Comparison of ENCODE assay signal across 9 cellular contexts in genomic region chr13:46168341-46168740, GRCh38. TPM values are rescaled to one million over a fixed set of nuclear protein-coding genes. Genes with fewer than 3 reads are reported as not detected.
DNase-seq lines count a peak whose midpoint lies in the region; ATAC-seq and TF ChIP-seq lines count a peak whose summit lies in the region.
"Had no signal": no experiment of that assay in that cellular context is flagged by ENCODE, and none has a peak within 500 bp of the region (broad histone marks: within the 10 kb centered on the region; RNA-seq: fewer than 3 reads in every experiment).

No MANE protein-coding gene starts in this region.

- CTCF ChIA-PET in mammary epithelial cell (lab: Charles Lee; ENCODE audit: low non-redundant PET) (no interaction called here), MCF 10A (lab: Yijun Ruan, JAX) (interaction anchor here (0.6 to 1.7 kb wide), 4 partner anchors 8 to 895 kb away, joined by 3 to 4 read pairs (median 3); no protein-coding TSS in a partner anchor), GM10248 (lab: Yijun Ruan, JAX) (interaction anchor here (0.9 to 11.0 kb wide), 14 partner anchors 8 to 361 kb away, joined by 3 to 100 read pairs (median 4); partner anchors contain the start of gene LCP1)

- no peaks in the 10 kb centered on the region for H3K4me1 Mint-ChIP-seq in MCF 10A (ENCODE audit: insufficient read depth, unreplicated experiment)

- no peak overlapping the region for H2AFZ ChIP-seq in mammary epithelial cell (ENCODE audit: low read depth, low read length)

- in situ Hi-C loops in mammary epithelial cell (cut with MboI; ENCODE audit: low sequenced_read_pairs in 2 of 2): no loop called here

- no peaks in the 10 kb centered on the region for H3K36me3 ChIP-seq in mammary epithelial cell (ENCODE audit: insufficient read depth, low read length)
- no peaks in the 10 kb centered on the region for H3K36me3 ChIP-seq in SJSA1

- POLR2A ChIA-PET in MCF 10A (lab: Yijun Ruan, JAX) (interaction anchor here (0.5 to 1.7 kb wide), 2 partner anchors 128 to 133 kb away, joined by 3 to 4 read pairs; no protein-coding TSS in a partner anchor), GM10248 (lab: Yijun Ruan, JAX) (interaction anchor here (1.0 to 1.3 kb wide), 2 partner anchors 14 to 20 kb away, joined by 4 read pairs; partner anchors contain the start of gene LCP1)

- no peaks in the 10 kb centered on the region for H3K27me3 ChIP-seq in mammary epithelial cell (ENCODE audit: insufficient read depth, low read length)
- no peaks in the 10 kb centered on the region for H3K27me3 ChIP-seq in SJSA1 (replicated peaks)

- H3K9me3 Mint-ChIP-seq in MCF 10A (ENCODE audit: unreplicated experiment): no peaks in the 10 kb centered on the region

- H4K20me1 ChIP-seq in mammary epithelial cell (ENCODE audit: insufficient read depth, low read length): no peaks in the 10 kb centered on the region

- H3K4me1 ChIP-seq in mammary epithelial cell (ENCODE audit: insufficient read depth, low read length): peaks cover 3% of the 10 kb centered on the region
- H3K4me1 ChIP-seq in SJSA1 (replicated peaks): peaks cover 73% of the 10 kb centered on the region

- TF ChIP-seq CTCF in mammary epithelial cell (conservative IDR thresholded peaks at IDR 0.05 in 1 of 2, IDR thresholded peaks at IDR 0.05 in 1 of 2; ENCODE audit: extremely low read depth in 1 of 2, insufficient read depth in 1 of 2, low read depth in 1 of 2, low read length in 2 of 2) (no peak), MCF 10A (IDR thresholded peaks at IDR 0.05; ENCODE audit: unreplicated experiment) (no peak), GM10248 (IDR thresholded peaks at IDR 0.05; ENCODE audit: control extremely low read depth, extremely low read depth, low read depth, missing control alignments) (no peak)

- 11% methylated on average over 8 of the region's 8 CpGs for WGBS in mammary epithelial cell (ENCODE audit: low coverage, missing lambda C conversion rate)

- peaks cover 81% of the 10 kb centered on the region for H3K27me3 Mint-ChIP-seq in MCF 10A (ENCODE audit: insufficient read depth, unreplicated experiment)

- no peak overlapping the region for H3K4me2 ChIP-seq in mammary epithelial cell (ENCODE audit: insufficient read depth, low read depth, low read length)

- H3K4me3 Mint-ChIP-seq in MCF 10A (ENCODE audit: unreplicated experiment): no peak overlapping the region

- intact Hi-C loops in mammary epithelial cell (cut with micrococcal nuclease): no loop called here
- intact Hi-C loops in MCF 10A (cut with micrococcal nuclease): no loop called here

- H3K27ac Mint-ChIP-seq in MCF 10A (ENCODE audit: low read depth, unreplicated experiment): no peak overlapping the region

- H3K36me3 Mint-ChIP-seq in MCF 10A (ENCODE audit: insufficient read depth, unreplicated experiment): no peaks in the 10 kb centered on the region

- H3K4me3 ChIP-seq in mammary epithelial cell (replicated peaks in 1 of 3; ENCODE audit: insufficient read depth in 1 of 3, low read depth in 2 of 3, low read length in 3 of 3) (no peak overlapping the region), SJSA1 (no peak overlapping the region)

- H3K9me3 ChIP-seq in mammary epithelial cell (replicated peaks; ENCODE audit: insufficient read depth, low read length) (no peaks in the 10 kb centered on the region), SJSA1 (replicated peaks) (no peaks in the 10 kb centered on the region)

- no peak overlapping the region for H3K27ac ChIP-seq in mammary epithelial cell (ENCODE audit: insufficient read depth, low read depth, low read length)
- H3K27ac ChIP-seq in SJSA1: peak overlapping the region; percentile 13; the same call in 1 of the 2 replicates
- H3K27ac ChIP-seq in epithelial cell of prostate: no peak overlapping the region

- no TSS peak for BruUV-seq in mammary epithelial cell (replicated peaks; lab: Mats Ljungman, UMichigan)
- no TSS peak for BruUV-seq in MCF 10A (replicated peaks; lab: Mats Ljungman, UMichigan)

- ATAC-seq in GM18520 (IDR thresholded peaks at IDR 0.05; ENCODE audit: unreplicated experiment): no peak
- no peak for ATAC-seq in GM18861 (IDR thresholded peaks at IDR 0.05; ENCODE audit: unreplicated experiment)

- dilution Hi-C loops in mammary epithelial cell (cut with HindIII; ENCODE audit: low sequenced_read_pairs): no loop called here

- DNase-seq in mammary epithelial cell (peak; percentile 82), MCF 10A (ENCODE audit: unreplicated experiment) (no peak), SJSA1 (ENCODE audit: low read depth in 1 of 2, low spot score in 2 of 2) (peak; percentile 34 to 50), epithelial cell of prostate (ENCODE audit: low read depth, low spot score) (peak; percentile 43), GM10248 (ENCODE audit: extremely low spot score) (no peak)
- peak; percentile 31 for DNase-seq in stimulated activated CD8-positive, alpha-beta memory T cell treated with anti-CD3 and anti-CD28 coated beads, Interleukin-12 subunit alpha, Interleukin-12 subunit beta, amount 100 ng/mL, for 4 hours (ENCODE audit: low read depth)

- H3K79me2 ChIP-seq in mammary epithelial cell (ENCODE audit: insufficient read depth, low read length): no peaks in the 10 kb centered on the region

- H3K9ac ChIP-seq in mammary epithelial cell (ENCODE audit: insufficient read depth, low read length): no peak overlapping the region

RNA-seq across cellular contexts. Expression of gene LCP1, which starts 13.6 kb away (rescaled TPM):
- 100 to 1,000 TPM; 149 to 454 TPM for total RNA-seq in mammary epithelial cell
- 1.2 TPM for polyA plus RNA-seq in mammary epithelial cell
- polyA minus RNA-seq in mammary epithelial cell: 1.1 TPM
- total RNA-seq in MCF 10A (2022): 0.88 and 0.89 TPM in 2 replicates
- total RNA-seq in SJSA1 (2014; rRNA removed; shearing (Covaris generic)): 49.3 and 73.0 TPM in 2 replicates
- total RNA-seq: lung microvascular endothelial cell had no signal

RNA-seq across cellular contexts. Expression of gene LRRC63, which starts 43.4 kb away (rescaled TPM):
- total RNA-seq in mammary epithelial cell: not detected
- 0.03 TPM for polyA plus RNA-seq in mammary epithelial cell
- polyA minus RNA-seq in mammary epithelial cell: not detected
- not detected in 2 replicates for total RNA-seq in MCF 10A (2022)
- total RNA-seq in SJSA1 (2014; rRNA removed; shearing (Covaris generic)): not detected in 2 replicates

Comparison
In these comparisons a context has a peak if more than half of its experiments do, and no peak if none do; other contexts are left out.
1. DNase-seq: peak in mammary epithelial cell (single experiment), SJSA1 (2 of 2), epithelial cell of prostate (single experiment) and stimulated activated CD8-positive, alpha-beta memory T cell treated with anti-CD3 and anti-CD28 coated beads, Interleukin-12 subunit alpha, Interleukin-12 subunit beta, amount 100 ng/mL, for 4 hours (single experiment); none in MCF 10A (single experiment) and GM10248 (single experiment).
2. RNA of gene LCP1, which starts 13.6 kb away (total RNA-seq): 149 to 454 TPM in mammary epithelial cell and 49.3 to 73.0 TPM in SJSA1; 0.88 to 0.89 TPM in MCF 10A; every median in the first group is over 10 times any median in the second.